In genomic region chr1:9197186-9198099, GRCh38 we compare ENCODE assay signal across 11 cellular contexts. TPM values are rescaled to one million over a fixed set of nuclear protein-coding genes. Genes with fewer than 3 reads are reported as not detected.
A peak's percentile ranks its signal among the peaks of the same experiment; 100 is the strongest.
DNase-seq lines count a peak whose midpoint lies in the region; ATAC-seq and TF ChIP-seq lines count a peak whose summit lies in the region.
"Had no signal": no experiment of that assay in that cellular context is flagged by ENCODE, and none has a peak within 500 bp of the region (broad histone marks: within the 10 kb centered on the region; RNA-seq: fewer than 3 reads in every experiment).

No MANE protein-coding gene starts in this region.

- DNase-seq in heart right ventricle (peak; percentile 46 to 58), Right ventricle myocardium superior (no peak), adipocyte (ENCODE audit: low read depth) (no peak), lower lobe of right lung (no peak), upper lobe of left lung (no peak), germinal center (ENCODE audit: low spot score) (no peak), DMS53 (lab: John Stamatoyannopoulos, UW) (no peak), mesothelial cell of epicardium (ENCODE audit: low spot score in 2 of 2, unreplicated experiment in 2 of 2) (no peak)

- H3K4me3 ChIP-seq in heart right ventricle (peak overlapping the region in 9 of 10 donors; percentile 3 to 47 (median 30)), adipocyte (ENCODE audit: low read length) (peak overlapping the region; percentile 73), lower lobe of right lung (no peak overlapping the region), upper lobe of left lung (peak overlapping the region in 2 of 4 donors; percentile 15 to 23)

- no peaks in the 10 kb centered on the region for H3K36me3 ChIP-seq in heart right ventricle
- no peaks in the 10 kb centered on the region for H3K36me3 ChIP-seq in adipocyte (ENCODE audit: control insufficient read depth, insufficient read depth, low read length, severe bottlenecking)
- no peaks in the 10 kb centered on the region for H3K36me3 ChIP-seq in lower lobe of right lung
- no peaks in the 10 kb centered on the region for H3K36me3 ChIP-seq in upper lobe of left lung

- H3K27me3 ChIP-seq in heart right ventricle, result peaks cover 0 to 48% (median 40%) of the 10 kb centered on the region in 7 donors
- H3K27me3 ChIP-seq in adipocyte (replicated peaks; ENCODE audit: control insufficient read depth, insufficient read depth, low read length), result no peaks in the 10 kb centered on the region
- H3K27me3 ChIP-seq in lower lobe of right lung (ENCODE audit: low read depth), result peaks cover 48% of the 10 kb centered on the region
- H3K27me3 ChIP-seq in upper lobe of left lung, result peaks cover 0 to 28% (median 9%) of the 10 kb centered on the region in 4 donors

- intact Hi-C loops in heart right ventricle (cut with DNase I), result loop anchor here in 8 of 10 donors (2.0 to 10.0 kb wide), 9 partner anchors 47 to 283 kb away; no protein-coding TSS in a partner anchor
- intact Hi-C loops in Right ventricle myocardium superior (cut with DNase I), result loop anchor here (2.0 to 10.0 kb wide), 2 partner anchors 53 to 87 kb away; no protein-coding TSS in a partner anchor
- intact Hi-C loops in lower lobe of right lung (cut with DNase I), result loop anchor here (10.0 kb wide), 1 partner anchor 53 kb away; no protein-coding TSS in a partner anchor

- no peak for TF ChIP-seq CTCF in heart right ventricle (IDR thresholded peaks at IDR 0.05)
- no peak for TF ChIP-seq CTCF in lower lobe of right lung (IDR thresholded peaks at IDR 0.05)
- no peak for TF ChIP-seq CTCF in upper lobe of left lung (IDR thresholded peaks at IDR 0.05)
- no peak for TF ChIP-seq CTCF in mesothelial cell of epicardium (IDR thresholded peaks at IDR 0.05; ENCODE audit: unreplicated experiment)

- peak in 3 of 8 donors; percentile 29 to 41 (median 40) for ATAC-seq in heart right ventricle
- no peak for ATAC-seq in Right ventricle myocardium superior (ENCODE audit: poor library complexity)
- no peak for ATAC-seq in lower lobe of right lung
- no peak for ATAC-seq in upper lobe of left lung (ENCODE audit: low FRiP score in 2 of 2)

- no peak for TF ChIP-seq EP300 in upper lobe of left lung (IDR thresholded peaks at IDR 0.05)

- H3K4me3 Mint-ChIP-seq in mesothelial cell of epicardium, result no peak overlapping the region
- H3K4me3 Mint-ChIP-seq: activated CD4-positive, alpha-beta T cell treated with anti-CD3 and anti-CD28 coated beads, Interleukin-2, amount 10 ng/mL, durations not matched to agents 24 days and 14 days; activated naive CD4-positive, alpha-beta T cell treated with anti-CD3 and anti-CD28 coated beads, Interleukin-2, amount 10 ng/mL, durations not matched to agents 7 days and 5 days had no signal

- no peak overlapping the region for H3K27ac Mint-ChIP-seq in mesothelial cell of epicardium
- H3K27ac Mint-ChIP-seq: activated CD4-positive, alpha-beta T cell treated with anti-CD3 and anti-CD28 coated beads, Interleukin-2, amount 10 ng/mL, durations not matched to agents 24 days and 14 days; activated naive CD4-positive, alpha-beta T cell treated with anti-CD3 and anti-CD28 coated beads, Interleukin-2, amount 10 ng/mL, durations not matched to agents 7 days and 5 days had no signal

- peaks cover 23% of the 10 kb centered on the region for H3K4me1 Mint-ChIP-seq in mesothelial cell of epicardium

- 67 to 74% methylated on average over 22 of the region's 22 CpGs for WGBS in heart right ventricle, 2 donors
- WGBS in upper lobe of left lung, 2 donors, result 77 to 83% methylated on average over 18 to 22 of the region's 22 CpGs

- H3K4me1 ChIP-seq in heart right ventricle, result peaks cover 5 to 62% (median 41%) of the 10 kb centered on the region in 9 donors
- peaks cover 67% of the 10 kb centered on the region for H3K4me1 ChIP-seq in adipocyte (ENCODE audit: control insufficient read depth, insufficient read depth, low read length)
- H3K4me1 ChIP-seq in lower lobe of right lung, result peaks cover 29% of the 10 kb centered on the region
- H3K4me1 ChIP-seq in upper lobe of left lung, result peaks cover 17 to 62% (median 31%) of the 10 kb centered on the region in 4 donors
- H3K4me1 ChIP-seq: parathyroid adenoma had no signal

- H3K9ac ChIP-seq in adipocyte (ENCODE audit: low read length), result peak overlapping the region; percentile 82
- H3K9ac ChIP-seq: parathyroid adenoma had no signal

- no peaks in the 10 kb centered on the region for H3K36me3 Mint-ChIP-seq in mesothelial cell of epicardium
- H3K36me3 Mint-ChIP-seq: activated naive CD4-positive, alpha-beta T cell treated with anti-CD3 and anti-CD28 coated beads, Interleukin-2, amount 10 ng/mL, durations not matched to agents 7 days and 5 days had no signal

- no peaks in the 10 kb centered on the region for H3K9me3 Mint-ChIP-seq in mesothelial cell of epicardium
- H3K9me3 Mint-ChIP-seq: activated CD4-positive, alpha-beta T cell treated with anti-CD3 and anti-CD28 coated beads, Interleukin-2, amount 10 ng/mL, durations not matched to agents 24 days and 14 days; activated naive CD4-positive, alpha-beta T cell treated with anti-CD3 and anti-CD28 coated beads, Interleukin-2, amount 10 ng/mL, durations not matched to agents 7 days and 5 days had no signal

- no peak for TF ChIP-seq POLR2A in upper lobe of left lung (IDR thresholded peaks at IDR 0.05)

- H3K9me3 ChIP-seq in heart right ventricle, result no peaks in the 10 kb centered on the region
- no peaks in the 10 kb centered on the region for H3K9me3 ChIP-seq in adipocyte (ENCODE audit: control insufficient read depth, low read length)
- no peaks in the 10 kb centered on the region for H3K9me3 ChIP-seq in lower lobe of right lung
- H3K9me3 ChIP-seq in upper lobe of left lung, result no peaks in the 10 kb centered on the region

- H3K27ac ChIP-seq in heart right ventricle (peak overlapping the region in 3 of 10 donors; percentile 23 to 82 (median 62)), lower lobe of right lung (peak overlapping the region; percentile 51), upper lobe of left lung (peak overlapping the region in 3 of 4 donors; percentile 57 to 69 (median 67))
- H3K27ac ChIP-seq: parathyroid adenoma had no signal

- H3K27me3 Mint-ChIP-seq in mesothelial cell of epicardium (ENCODE audit: low read depth), result peaks cover 67% of the 10 kb centered on the region

RNA-seq across cellular contexts. Expression of gene H6PD, which starts 37.1 kb away (rescaled TPM):
- 10 to 100 TPM; 22.3 to 45.0 (median 29.3) TPM for total RNA-seq in heart right ventricle
- 10 to 100 TPM in 1 of 2 donors, 1 to 10 TPM in 1; 5.7 to 17.1 TPM for polyA plus RNA-seq in heart right ventricle
- 20.9 TPM for total RNA-seq in Right ventricle myocardium superior
- total RNA-seq in lower lobe of right lung, result 40.7 TPM
- total RNA-seq in upper lobe of left lung, result 10 to 100 TPM; 36.7 to 57.0 (median 44.5) TPM
- 71.2 to 74.6 TPM (median 73.1 TPM) in 3 replicates for total RNA-seq in mesothelial cell of epicardium

Comparison
In these comparisons a context has a peak if more than half of its experiments do, and no peak if none do; other contexts are left out.
1. DNase-seq: peak in heart right ventricle (2 of 2); none in Right ventricle myocardium superior (single experiment), adipocyte (single experiment), lower lobe of right lung (single experiment), upper lobe of left lung (0 of 2), germinal center (single experiment), DMS53 (single experiment) and mesothelial cell of epicardium (0 of 2).